In genomic region chr6:158020272-158020711, GRCh38 we compare ENCODE assay signal across 16 cellular contexts. TPM values are rescaled to one million over a fixed set of nuclear protein-coding genes. Genes with fewer than 3 reads are reported as not detected.
DNase-seq lines count a peak whose midpoint lies in the region; ATAC-seq and TF ChIP-seq lines count a peak whose summit lies in the region.
"Had no signal": no experiment of that assay in that cellular context is flagged by ENCODE, and none has a peak within 500 bp of the region (broad histone marks: within the 10 kb centered on the region; RNA-seq: fewer than 3 reads in every experiment).

No MANE protein-coding gene starts in this region.

- peaks cover 18% of the 10 kb centered on the region for H3K4me1 Mint-ChIP-seq in activated T-cell treated with anti-CD3 and anti-CD28 coated beads, Interleukin-2, amount 50 U/mL, for 24 hours (ENCODE audit: low read depth)

- peak overlapping the region; percentile 73 for H3K27ac ChIP-seq in Panc1 (ENCODE audit: low read length)
- H3K27ac ChIP-seq in esophagus (ENCODE audit: low read depth in 2 of 2, low read length in 1 of 2), result peak overlapping the region; percentile 2 to 50
- H3K27ac ChIP-seq in sigmoid colon, result peak overlapping the region in 3 of 4 donors; percentile 79 to 85 (median 79)
- H3K27ac ChIP-seq: cardiac muscle cell, KMS-11 had no signal

- peak overlapping the region; percentile 13 for H3K27ac Mint-ChIP-seq in activated T-cell treated with anti-CD3 and anti-CD28 coated beads, Interleukin-2, amount 50 U/mL, for 24 hours
- H3K27ac Mint-ChIP-seq: activated T-helper 1 cell treated with anti-CD3 and anti-CD28 coated beads, Interleukin-12 subunit alpha, Interleukin-12 subunit beta, Interleukin-2, Interleukin-4 antibody, amounts not matched to agents 30 ng/mL and 10 ng/mL and 1 ng/mL, durations not matched to agents 14 hours and 24 hours and 36 hours had no signal

- no TSS peak for BruUV-seq in Panc1 (replicated peaks; lab: Mats Ljungman, UMichigan)

- H3K4me1 ChIP-seq in Panc1 (ENCODE audit: control insufficient read depth, insufficient read depth, low read length) (peaks cover 59% of the 10 kb centered on the region), esophagus (ENCODE audit: control insufficient read depth in 2 of 2, insufficient read depth in 2 of 2, low read length in 1 of 2) (peaks cover 11% of the 10 kb centered on the region in 2 donors), sigmoid colon (peaks cover 0 to 22% (median 19%) of the 10 kb centered on the region in 4 donors), BE2C (peaks cover 14% of the 10 kb centered on the region)

- peaks cover 57% of the 10 kb centered on the region for H3K36me3 Mint-ChIP-seq in activated T-cell treated with anti-CD3 and anti-CD28 coated beads, Interleukin-2, amount 50 U/mL, for 24 hours (ENCODE audit: low read depth)

- 80% methylated on average over 6 of the region's 6 CpGs for WGBS in esophagus, 2 donors
- WGBS in sigmoid colon, 2 donors, result 86 to 88% methylated on average over 6 of the region's 6 CpGs

- no peak for TF ChIP-seq CTCF in Panc1 (IDR thresholded peaks at IDR 0.05)
- TF ChIP-seq CTCF in sigmoid colon (IDR thresholded peaks at IDR 0.05), result no peak
- no peak for TF ChIP-seq CTCF in BE2C (IDR thresholded peaks at IDR 0.05; ENCODE audit: low read depth, low read length)

- no peak overlapping the region for H3K4me3 ChIP-seq in Panc1 (ENCODE audit: low read depth in 2 of 2, low read length in 2 of 2)
- no peak overlapping the region for H3K4me3 ChIP-seq in esophagus (ENCODE audit: low read depth in 1 of 2, low read length in 2 of 2)
- no peak overlapping the region for H3K4me3 ChIP-seq in sigmoid colon
- no peak overlapping the region for H3K4me3 ChIP-seq in BE2C (ENCODE audit: low read depth, low read length)
- H3K4me3 ChIP-seq: cardiac muscle cell, smooth muscle cell had no signal

- intact Hi-C loops in Panc1 (cut with micrococcal nuclease; ENCODE audit: unreplicated experiment), result no loop called here
- intact Hi-C loops in sigmoid colon (cut with DNase I), result no loop called here

- H3K9me3 Mint-ChIP-seq in activated T-cell treated with anti-CD3 and anti-CD28 coated beads, Interleukin-2, amount 50 U/mL, for 24 hours, result no peaks in the 10 kb centered on the region
- H3K9me3 Mint-ChIP-seq: activated T-helper 1 cell treated with anti-CD3 and anti-CD28 coated beads, Interleukin-12 subunit alpha, Interleukin-12 subunit beta, Interleukin-2, Interleukin-4 antibody, amounts not matched to agents 30 ng/mL and 10 ng/mL and 1 ng/mL, durations not matched to agents 14 hours and 24 hours and 36 hours; WTC11 had no signal

- CTCF ChIA-PET in Panc1 (lab: Charles Lee), result interaction anchor here (0.5 kb wide), 1 partner anchor 40 kb away, joined by 3 read pairs; no protein-coding TSS in a partner anchor

- no peaks in the 10 kb centered on the region for H3K27me3 Mint-ChIP-seq in activated T-cell treated with anti-CD3 and anti-CD28 coated beads, Interleukin-2, amount 50 U/mL, for 24 hours

- no peak for DNase-seq in activated T-cell treated with anti-CD3 and anti-CD28 coated beads, Interleukin-2, amount 50 U/mL, for 24 hours
- no peak for DNase-seq in activated T-cell treated with anti-CD3 and anti-CD28 coated beads, Interleukin-2, amount 50 U/mL, for 1 hour
- DNase-seq in Panc1 (ENCODE audit: low read depth, low spot score) (no peak), sigmoid colon (no peak), BE2C (no peak), NCI-H524 (lab: John Stamatoyannopoulos, UW) (no peak), cerebellar cortex (ENCODE audit: low spot score) (no peak)
- DNase-seq: ACHN, erythroblast had no signal

- ATAC-seq in Panc1, result no peak
- ATAC-seq: left lobe of liver, WTC11 had no signal

- no peaks in the 10 kb centered on the region for H3K27me3 ChIP-seq in Panc1 (ENCODE audit: control insufficient read depth, insufficient read depth, low read length)
- no peaks in the 10 kb centered on the region for H3K27me3 ChIP-seq in esophagus (ENCODE audit: control insufficient read depth in 1 of 2, insufficient read depth in 2 of 2, low read length in 2 of 2)
- H3K27me3 ChIP-seq in sigmoid colon, result no peaks in the 10 kb centered on the region
- no peaks in the 10 kb centered on the region for H3K27me3 ChIP-seq in BE2C
- H3K27me3 ChIP-seq: cardiac muscle cell had no signal

- POLR2A ChIA-PET in Panc1 (lab: Charles Lee), result no interaction called here

- H3K9me3 ChIP-seq in Panc1 (ENCODE audit: control insufficient read depth, insufficient read depth, low read depth, low read length), result no peaks in the 10 kb centered on the region
- peaks cover 0 to 2% of the 10 kb centered on the region in 2 donors for H3K9me3 ChIP-seq in esophagus (ENCODE audit: control insufficient read depth in 2 of 2, insufficient read depth in 1 of 2, low read depth in 1 of 2, low read length in 1 of 2)
- no peaks in the 10 kb centered on the region for H3K9me3 ChIP-seq in sigmoid colon
- no peaks in the 10 kb centered on the region for H3K9me3 ChIP-seq in BE2C

- no peak overlapping the region for H3K4me3 Mint-ChIP-seq in activated T-cell treated with anti-CD3 and anti-CD28 coated beads, Interleukin-2, amount 50 U/mL, for 24 hours
- H3K4me3 Mint-ChIP-seq: activated T-helper 1 cell treated with anti-CD3 and anti-CD28 coated beads, Interleukin-12 subunit alpha, Interleukin-12 subunit beta, Interleukin-2, Interleukin-4 antibody, amounts not matched to agents 30 ng/mL and 10 ng/mL and 1 ng/mL, durations not matched to agents 14 hours and 24 hours and 36 hours; WTC11 had no signal

- no peak for TF ChIP-seq POLR2A in sigmoid colon (IDR thresholded peaks at IDR 0.05)

- in situ Hi-C loops in Panc1 (cut with HindIII; ENCODE audit: low pct_unique_long_range_greater_than_20kb, low sequenced_read_pairs), result no loop called here

- no peak for TF ChIP-seq EP300 in sigmoid colon (IDR thresholded peaks at IDR 0.05)

- H3K36me3 ChIP-seq in Panc1 (ENCODE audit: control insufficient read depth, insufficient read depth, low read length) (no peaks in the 10 kb centered on the region; the same call in 1 of the 2 replicates), esophagus (ENCODE audit: control insufficient read depth in 2 of 2, insufficient read depth in 2 of 2, low read length in 1 of 2) (peaks cover 2 to 6% of the 10 kb centered on the region in 2 donors), sigmoid colon (peaks cover 0 to 7% (median 0%) of the 10 kb centered on the region in 4 donors), BE2C (no peaks in the 10 kb centered on the region)
- H3K36me3 ChIP-seq: cardiac muscle cell had no signal

RNA-seq across cellular contexts. Expression of gene SYNJ2, which starts 38.6 kb away (rescaled TPM):
- total RNA-seq in Panc1 (2021; ENCODE audit: unreplicated experiment), result 70.0 TPM
- polyA plus RNA-seq in Panc1 (2012; ENCODE audit: insufficient read length), result 38.7 TPM
- polyA plus RNA-seq in esophagus, result 1 to 10 TPM; 5.7 to 8.1 TPM
- total RNA-seq in sigmoid colon, result 10 to 100 TPM in 3 of 4 donors, 1 to 10 TPM in 1; 8.7 to 22.9 (median 12.3) TPM
- polyA plus RNA-seq in sigmoid colon, result 10 to 100 TPM in 2 of 3 donors, 1 to 10 TPM in 1; 9.6 to 13.4 (median 12.9) TPM
- 9.9 TPM for polyA plus RNA-seq in BE2C (2012; ENCODE audit: insufficient read depth, insufficient read length, low read depth)

Comparison
In these comparisons a context has a peak if more than half of its experiments do, and no peak if none do; other contexts are left out.
1. H3K27ac ChIP-seq: peak in every context shown above with its lines; median percentile 79 in sigmoid colon; 73 in Panc1; 26 in esophagus.